Comparison of ENCODE assay signal across 15 cellular contexts in the genomic region with DNA sequence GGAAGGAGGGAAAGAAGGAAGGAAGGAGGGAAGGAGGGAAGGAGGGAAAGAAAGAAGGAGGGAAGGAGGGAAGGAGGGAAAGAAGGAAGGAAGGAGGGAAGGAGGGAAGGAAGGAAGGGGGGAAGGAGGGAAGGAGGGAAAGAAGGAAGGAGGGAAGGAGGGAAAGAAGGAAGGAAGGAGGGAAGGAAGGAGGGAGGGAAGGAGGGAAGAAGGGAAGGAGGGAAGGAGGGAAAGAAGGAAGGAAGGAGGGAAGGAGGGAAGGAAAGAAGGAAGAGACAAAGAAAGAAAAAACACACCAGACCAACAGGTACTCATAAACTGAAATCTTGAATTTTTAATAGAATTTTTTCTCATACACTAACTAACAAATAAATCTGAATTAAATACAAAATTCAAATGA. TPM values are rescaled to one million over a fixed set of nuclear protein-coding genes. Genes with fewer than 3 reads are reported as not detected.
"Had no signal": no experiment of that assay in that cellular context is flagged by ENCODE, and none has a peak within 500 bp of the region (broad histone marks: within the 10 kb centered on the region; RNA-seq: fewer than 3 reads in every experiment).

No MANE protein-coding gene starts in this region.

RNA-seq across cellular contexts. Expression of a gene that starts 11.4 kb away (rescaled TPM):
- total RNA-seq: activated CD4-positive, alpha-beta memory T cell treated with anti-CD3 and anti-CD28 coated beads, Interleukin-2, amount 10 ng/mL, durations not matched to agents 7 days and 5 days; activated CD4-positive, alpha-beta T cell treated with anti-CD3 and anti-CD28 coated beads for 36 hours; activated CD4-positive, alpha-beta T cell treated with anti-CD3 and anti-CD28 coated beads, Interleukin-2, amount 10 ng/mL, durations not matched to agents 7 days and 5 days; activated CD8-positive, alpha-beta memory T cell treated with anti-CD3 and anti-CD28 coated beads, Interleukin-2, amount 10 ng/mL, durations not matched to agents 7 days and 5 days; activated CD8-positive, alpha-beta T cell treated with anti-CD3 and anti-CD28 coated beads, Interleukin-2, amount 10 ng/mL, durations not matched to agents 7 days and 5 days; activated naive CD8-positive, alpha-beta T cell treated with anti-CD3 and anti-CD28 coated beads, Interleukin-2, amount 10 ng/mL, durations not matched to agents 7 days and 5 days; activated T-helper 2 cell treated with anti-CD3 and anti-CD28 coated beads, Interferon-gamma antibody, Interleukin-2, Interleukin-4, amounts not matched to agents 10 μg/mL and 5 μg/mL and 100 μg/mL, durations not matched to agents 14 hours and 24 hours and 36 hours; ascending aorta; bronchial epithelial cell; cardiac muscle cell; chondrocyte; T-helper 17 cell; T-helper 2 cell treated with Interferon-gamma antibody and Interleukin-4, amounts not matched to agents 100 ng/mL and 5 ng/mL, for 36 hours; WTC11 had no signal
- polyA plus RNA-seq: adipose tissue, cardiac muscle cell had no signal

RNA-seq across cellular contexts. Expression of a gene that starts 23.2 kb away (rescaled TPM):
- total RNA-seq: activated CD4-positive, alpha-beta memory T cell treated with anti-CD3 and anti-CD28 coated beads, Interleukin-2, amount 10 ng/mL, durations not matched to agents 7 days and 5 days; activated CD4-positive, alpha-beta T cell treated with anti-CD3 and anti-CD28 coated beads for 36 hours; activated CD4-positive, alpha-beta T cell treated with anti-CD3 and anti-CD28 coated beads, Interleukin-2, amount 10 ng/mL, durations not matched to agents 7 days and 5 days; activated CD8-positive, alpha-beta memory T cell treated with anti-CD3 and anti-CD28 coated beads, Interleukin-2, amount 10 ng/mL, durations not matched to agents 7 days and 5 days; activated CD8-positive, alpha-beta T cell treated with anti-CD3 and anti-CD28 coated beads, Interleukin-2, amount 10 ng/mL, durations not matched to agents 7 days and 5 days; activated naive CD8-positive, alpha-beta T cell treated with anti-CD3 and anti-CD28 coated beads, Interleukin-2, amount 10 ng/mL, durations not matched to agents 7 days and 5 days; activated T-helper 2 cell treated with anti-CD3 and anti-CD28 coated beads, Interferon-gamma antibody, Interleukin-2, Interleukin-4, amounts not matched to agents 10 μg/mL and 5 μg/mL and 100 μg/mL, durations not matched to agents 14 hours and 24 hours and 36 hours; ascending aorta; bronchial epithelial cell; cardiac muscle cell; chondrocyte; T-helper 17 cell; T-helper 2 cell treated with Interferon-gamma antibody and Interleukin-4, amounts not matched to agents 100 ng/mL and 5 ng/mL, for 36 hours; WTC11 had no signal
- polyA plus RNA-seq: adipose tissue, cardiac muscle cell had no signal

RNA-seq across cellular contexts. Expression of a gene that starts 30.8 kb away (rescaled TPM):
- total RNA-seq: activated CD4-positive, alpha-beta memory T cell treated with anti-CD3 and anti-CD28 coated beads, Interleukin-2, amount 10 ng/mL, durations not matched to agents 7 days and 5 days; activated CD4-positive, alpha-beta T cell treated with anti-CD3 and anti-CD28 coated beads for 36 hours; activated CD4-positive, alpha-beta T cell treated with anti-CD3 and anti-CD28 coated beads, Interleukin-2, amount 10 ng/mL, durations not matched to agents 7 days and 5 days; activated CD8-positive, alpha-beta memory T cell treated with anti-CD3 and anti-CD28 coated beads, Interleukin-2, amount 10 ng/mL, durations not matched to agents 7 days and 5 days; activated CD8-positive, alpha-beta T cell treated with anti-CD3 and anti-CD28 coated beads, Interleukin-2, amount 10 ng/mL, durations not matched to agents 7 days and 5 days; activated naive CD8-positive, alpha-beta T cell treated with anti-CD3 and anti-CD28 coated beads, Interleukin-2, amount 10 ng/mL, durations not matched to agents 7 days and 5 days; activated T-helper 2 cell treated with anti-CD3 and anti-CD28 coated beads, Interferon-gamma antibody, Interleukin-2, Interleukin-4, amounts not matched to agents 10 μg/mL and 5 μg/mL and 100 μg/mL, durations not matched to agents 14 hours and 24 hours and 36 hours; ascending aorta; bronchial epithelial cell; cardiac muscle cell; chondrocyte; T-helper 17 cell; T-helper 2 cell treated with Interferon-gamma antibody and Interleukin-4, amounts not matched to agents 100 ng/mL and 5 ng/mL, for 36 hours; WTC11 had no signal
- polyA plus RNA-seq: adipose tissue, cardiac muscle cell had no signal

RNA-seq across cellular contexts. Expression of a gene that starts 48.4 kb away (rescaled TPM):
- total RNA-seq: activated CD4-positive, alpha-beta memory T cell treated with anti-CD3 and anti-CD28 coated beads, Interleukin-2, amount 10 ng/mL, durations not matched to agents 7 days and 5 days; activated CD4-positive, alpha-beta T cell treated with anti-CD3 and anti-CD28 coated beads for 36 hours; activated CD4-positive, alpha-beta T cell treated with anti-CD3 and anti-CD28 coated beads, Interleukin-2, amount 10 ng/mL, durations not matched to agents 7 days and 5 days; activated CD8-positive, alpha-beta memory T cell treated with anti-CD3 and anti-CD28 coated beads, Interleukin-2, amount 10 ng/mL, durations not matched to agents 7 days and 5 days; activated CD8-positive, alpha-beta T cell treated with anti-CD3 and anti-CD28 coated beads, Interleukin-2, amount 10 ng/mL, durations not matched to agents 7 days and 5 days; activated naive CD8-positive, alpha-beta T cell treated with anti-CD3 and anti-CD28 coated beads, Interleukin-2, amount 10 ng/mL, durations not matched to agents 7 days and 5 days; activated T-helper 2 cell treated with anti-CD3 and anti-CD28 coated beads, Interferon-gamma antibody, Interleukin-2, Interleukin-4, amounts not matched to agents 10 μg/mL and 5 μg/mL and 100 μg/mL, durations not matched to agents 14 hours and 24 hours and 36 hours; ascending aorta; bronchial epithelial cell; cardiac muscle cell; chondrocyte; T-helper 17 cell; T-helper 2 cell treated with Interferon-gamma antibody and Interleukin-4, amounts not matched to agents 100 ng/mL and 5 ng/mL, for 36 hours; WTC11 had no signal
- polyA plus RNA-seq: adipose tissue, cardiac muscle cell had no signal

RNA-seq across cellular contexts. Expression of a gene that starts 58.1 kb away (rescaled TPM):
- total RNA-seq: activated CD4-positive, alpha-beta memory T cell treated with anti-CD3 and anti-CD28 coated beads, Interleukin-2, amount 10 ng/mL, durations not matched to agents 7 days and 5 days; activated CD4-positive, alpha-beta T cell treated with anti-CD3 and anti-CD28 coated beads for 36 hours; activated CD4-positive, alpha-beta T cell treated with anti-CD3 and anti-CD28 coated beads, Interleukin-2, amount 10 ng/mL, durations not matched to agents 7 days and 5 days; activated CD8-positive, alpha-beta memory T cell treated with anti-CD3 and anti-CD28 coated beads, Interleukin-2, amount 10 ng/mL, durations not matched to agents 7 days and 5 days; activated CD8-positive, alpha-beta T cell treated with anti-CD3 and anti-CD28 coated beads, Interleukin-2, amount 10 ng/mL, durations not matched to agents 7 days and 5 days; activated naive CD8-positive, alpha-beta T cell treated with anti-CD3 and anti-CD28 coated beads, Interleukin-2, amount 10 ng/mL, durations not matched to agents 7 days and 5 days; activated T-helper 2 cell treated with anti-CD3 and anti-CD28 coated beads, Interferon-gamma antibody, Interleukin-2, Interleukin-4, amounts not matched to agents 10 μg/mL and 5 μg/mL and 100 μg/mL, durations not matched to agents 14 hours and 24 hours and 36 hours; ascending aorta; bronchial epithelial cell; cardiac muscle cell; chondrocyte; T-helper 17 cell; T-helper 2 cell treated with Interferon-gamma antibody and Interleukin-4, amounts not matched to agents 100 ng/mL and 5 ng/mL, for 36 hours; WTC11 had no signal
- polyA plus RNA-seq: adipose tissue, cardiac muscle cell had no signal
